Comparison of ENCODE assay signal across 30 cellular contexts in genomic region chr3:20190991-20191390, GRCh38. TPM values are rescaled to one million over a fixed set of nuclear protein-coding genes. Genes with fewer than 3 reads are reported as not detected.
DNase-seq lines count a peak whose midpoint lies in the region; ATAC-seq and TF ChIP-seq lines count a peak whose summit lies in the region.
"Had no signal": no experiment of that assay in that cellular context is flagged by ENCODE, and none has a peak within 500 bp of the region (broad histone marks: within the 10 kb centered on the region; RNA-seq: fewer than 3 reads in every experiment).

No MANE protein-coding gene starts in this region.

- no peak overlapping the region for H2AK5ac ChIP-seq in mesendoderm (ENCODE audit: low read length)

- H3K36me3 ChIP-seq in brain microvascular endothelial cell (replicated peaks) (no peaks in the 10 kb centered on the region), mesendoderm (ENCODE audit: control insufficient read depth, insufficient read depth, low read length) (no peaks in the 10 kb centered on the region)
- H3K36me3 ChIP-seq: adrenal gland, breast epithelium, esophagus muscularis mucosa, heart right ventricle, prostate gland, suprapubic skin had no signal

- no peak overlapping the region for H3K4ac ChIP-seq in mesendoderm (ENCODE audit: low read depth, low read length)

- in situ Hi-C loops in brain microvascular endothelial cell (cut with HindIII; ENCODE audit: low pct_ligation_motif_present, low sequenced_read_pairs) = no loop called here

- H3K4me1 ChIP-seq in mesendoderm (ENCODE audit: control insufficient read depth, low read depth, low read length) = peaks cover 3% of the 10 kb centered on the region
- H3K4me1 ChIP-seq: breast epithelium, foreskin keratinocyte, prostate gland had no signal

- no peak overlapping the region for H3K9ac ChIP-seq in mesendoderm (ENCODE audit: low read length)

- no peak overlapping the region for H3K4me2 ChIP-seq in mesendoderm (ENCODE audit: low read length)

- H3K27me3 ChIP-seq in brain microvascular endothelial cell (replicated peaks) = no peaks in the 10 kb centered on the region
- no peaks in the 10 kb centered on the region for H3K27me3 ChIP-seq in mesendoderm (ENCODE audit: insufficient read depth, low read length, poor library complexity)
- H3K27me3 ChIP-seq: adrenal gland, breast epithelium, esophagus muscularis mucosa, foreskin keratinocyte, heart right ventricle, suprapubic skin had no signal

- H3K4me3 ChIP-seq in brain microvascular endothelial cell (ENCODE audit: low read depth, low read length) (no peak overlapping the region), mesendoderm (ENCODE audit: low read length) (no peak overlapping the region)
- H3K4me3 ChIP-seq: adrenal gland, breast epithelium, coronary artery, esophagus muscularis mucosa, GM12878, heart right ventricle, prostate gland, suprapubic skin had no signal

- H2BK120ac ChIP-seq in mesendoderm (ENCODE audit: low read depth, low read length) = no peak overlapping the region

- H4K8ac ChIP-seq in mesendoderm (ENCODE audit: low read depth, low read length) = no peak overlapping the region

- no peak overlapping the region for H2BK15ac ChIP-seq in mesendoderm (replicated peaks; ENCODE audit: low read depth)

- H3K79me2 ChIP-seq in mesendoderm (ENCODE audit: control insufficient read depth, insufficient read depth, low read length) = no peaks in the 10 kb centered on the region

- H3K79me1 ChIP-seq in mesendoderm (ENCODE audit: low read length) = no peaks in the 10 kb centered on the region

- H3K56ac ChIP-seq in mesendoderm (ENCODE audit: low read length) = no peak overlapping the region

- H3K18ac ChIP-seq in mesendoderm (ENCODE audit: low read length) = no peak overlapping the region

- no peak for ATAC-seq in HG03139 (IDR thresholded peaks at IDR 0.05; ENCODE audit: unreplicated experiment)
- no peak for ATAC-seq in GM19467 (IDR thresholded peaks at IDR 0.05; ENCODE audit: unreplicated experiment)
- ATAC-seq: effector memory CD8-positive, alpha-beta T cell; foreskin keratinocyte; GM12878; heart right ventricle; left colon; stimulated activated naive B cell treated with anti-CD40 and anti-IgM and Interleukin-4, amounts not matched to agents 10 μg/mL and 1 μg/mL and 100 μg/mL, for 72 hours had no signal

- WGBS in mesendoderm (ENCODE audit: extremely low coverage, insufficient coverage, low lambda C conversion rate) = no CpG with 5 or more reads among the region's 5 CpGs

- H3K23ac ChIP-seq in mesendoderm (ENCODE audit: low read length) = no peak overlapping the region

- TF ChIP-seq CTCF in brain microvascular endothelial cell (IDR thresholded peaks at IDR 0.05; ENCODE audit: low read depth, low read length, missing control alignments) = peak; percentile 22

- no peak overlapping the region for H4K5ac ChIP-seq in mesendoderm (ENCODE audit: low read length)

- H3K27ac ChIP-seq in brain microvascular endothelial cell (no peak overlapping the region), mesendoderm (ENCODE audit: low read depth, low read length) (no peak overlapping the region)
- H3K27ac ChIP-seq: adrenal gland, breast epithelium, coronary artery, esophagus muscularis mucosa, foreskin keratinocyte, heart right ventricle, prostate gland, suprapubic skin had no signal

- DNase-seq in ELF-1 (ENCODE audit: low read depth, low spot score) (peak; percentile 7), NCI-H69 (lab: John Stamatoyannopoulos, UW) (peak; percentile 38), brain microvascular endothelial cell (no peak), mesendoderm (peak; percentile 32), NCI-H510A (lab: John Stamatoyannopoulos, UW) (no peak), NCI-H1417 (lab: John Stamatoyannopoulos, UW) (no peak)
- DNase-seq: activated CD4-positive, alpha-beta T cell treated with anti-CD3 and anti-CD28 coated beads, Interleukin-2, amount 10 ng/mL, durations not matched to agents 24 days and 14 days; activated naive CD4-positive, alpha-beta T cell treated with Interleukin-2 at 50 U/mL for 16 hours; activated T-cell treated with anti-CD3 and anti-CD28 coated beads, Interleukin-2, amount 50 U/mL, for 24 hours; adrenal gland; C1 segment of cervical spinal cord; effector memory CD8-positive, alpha-beta T cell; foreskin keratinocyte; GOT3; heart right ventricle; left colon; mammary epithelial cell; NCI-H1105; NCI-H1930; NCI-H774; Right ventricle myocardium superior; stimulated activated naive B cell treated with anti-CD40 and anti-IgM and Interleukin-4, amounts not matched to agents 10 μg/mL and 1 μg/mL and 100 μg/mL, for 72 hours had no signal

- no peak overlapping the region for H2BK5ac ChIP-seq in mesendoderm (ENCODE audit: low read length)

RNA-seq across cellular contexts. Expression of gene SGO1, which starts 5.0 kb away (rescaled TPM):
- 32.5 TPM for polyA plus RNA-seq in mesendoderm (2013, experiment 1 of 2)
- 33.5 TPM for polyA plus RNA-seq in mesendoderm (2013, experiment 2 of 2)

Comparison
In these comparisons a context has a peak if more than half of its experiments do, and no peak if none do; other contexts are left out.
1. DNase-seq: peak in ELF-1 (single experiment), NCI-H69 (single experiment) and mesendoderm (single experiment); none in brain microvascular endothelial cell (single experiment), NCI-H510A (single experiment) and NCI-H1417 (0 of 3).